In genomic region chr13:27004389-27004788, GRCh38 we compare ENCODE assay signal across 28 cellular contexts.
"Had no signal": no experiment of that assay in that cellular context is flagged by ENCODE, and none has a peak within 500 bp of the region (broad histone marks: within the 10 kb centered on the region; RNA-seq: fewer than 3 reads in every experiment).

No MANE protein-coding gene starts in this region.

- H3K36me3 Mint-ChIP-seq: activated naive CD8-positive, alpha-beta T cell treated with anti-CD3 and anti-CD28 coated beads for 36 hours; brain; natural killer cell had no signal

- H3K4me1 ChIP-seq: ascending aorta had no signal

- H3K36me3 ChIP-seq: ascending aorta, heart left ventricle, left lung, transverse colon, WERI-Rb-1 had no signal

- H3K4me3 Mint-ChIP-seq: activated naive CD4-positive, alpha-beta T cell treated with anti-CD3 and anti-CD28 coated beads for 36 hours; activated naive CD8-positive, alpha-beta T cell treated with anti-CD3 and anti-CD28 coated beads for 36 hours; activated T-helper 1 cell treated with anti-CD3 and anti-CD28 coated beads, Interleukin-12 subunit alpha, Interleukin-12 subunit beta, Interleukin-2, Interleukin-4 antibody, amounts not matched to agents 30 ng/mL and 10 ng/mL and 1 ng/mL, durations not matched to agents 14 hours and 24 hours and 36 hours; brain; dendritic cell treated with granulocyte-macrophage colony-stimulating factor and Interleukin-4, amounts not matched to agents 40 ng/mL and 50 ng/mL, for 4 days; natural killer cell; T-helper 1 cell treated with Interleukin-12 subunit alpha and Interleukin-12 subunit beta and Interleukin-4 antibody, amounts not matched to agents 30 μg/mL and 1 μg/mL, for 36 hours had no signal

- DNase-seq: activated CD4-positive, alpha-beta T cell treated with anti-CD3 and anti-CD28 coated beads for 48 hours; activated CD4-positive, alpha-beta T cell treated with anti-CD3 and anti-CD28 coated beads, Interleukin-2, amount 50 U/mL, for 48 hours; activated CD8-positive, alpha-beta memory T cell treated with anti-CD3 and anti-CD28 coated beads for 24 hours; activated effector memory CD4-positive, alpha-beta T cell treated with anti-CD3 and anti-CD28 coated beads, Interleukin-2, amount 50 U/mL, for 16 hours; activated naive CD4-positive, alpha-beta T cell treated with anti-CD3 and anti-CD28 coated beads for 36 hours; activated naive CD8-positive, alpha-beta T cell treated with anti-CD3 and anti-CD28 coated beads for 36 hours; effector CD4-positive, alpha-beta T cell; heart left ventricle; left lung; mesendoderm; natural killer cell; right cardiac atrium; stimulated activated CD4-positive, alpha-beta T cell treated with anti-CD3 and anti-CD28 coated beads, Interleukin-12 subunit alpha, Interleukin-12 subunit beta, amount 100 ng/mL, for 4 hours; stimulated activated CD4-positive, alpha-beta T cell treated with anti-CD3 and anti-CD28 coated beads, Interleukin-4, amount 100 ng/mL, for 1 hour; stimulated activated naive CD8-positive, alpha-beta T cell treated with anti-CD3 and anti-CD28 coated beads, Interleukin-15, Interleukin-2, amounts not matched to agents 100 U/mL and 50 U/mL, for 24 hours; T1000; testis; transverse colon; WERI-Rb-1 had no signal

- H3K9me3 ChIP-seq: ascending aorta, left lung, testis, transverse colon had no signal

- H3K27ac ChIP-seq: ascending aorta, epithelial cell of prostate, heart left ventricle, left lung, skin epidermis, testis, transverse colon, WERI-Rb-1 had no signal

- H3K4me3 ChIP-seq: ascending aorta, heart left ventricle, left lung, lung, skin epidermis, testis, transverse colon had no signal

- H3K27me3 ChIP-seq: ascending aorta, testis, transverse colon had no signal

- H3K4me1 Mint-ChIP-seq: natural killer cell had no signal

- ATAC-seq: activated CD4-positive, CD25-positive, alpha-beta regulatory T cell treated with anti-CD3 and anti-CD28 coated beads, Interleukin-2, amount 50 U/mL, for 24 hours; heart left ventricle; left lung; natural killer cell; right cardiac atrium; stimulated activated naive CD8-positive, alpha-beta T cell treated with anti-CD3 and anti-CD28 coated beads, Interleukin-15, Interleukin-2, amounts not matched to agents 100 U/mL and 50 U/mL, for 24 hours had no signal

- H3K9me3 Mint-ChIP-seq: activated naive CD4-positive, alpha-beta T cell treated with anti-CD3 and anti-CD28 coated beads for 36 hours; activated naive CD8-positive, alpha-beta T cell treated with anti-CD3 and anti-CD28 coated beads for 36 hours; activated T-helper 1 cell treated with anti-CD3 and anti-CD28 coated beads, Interleukin-12 subunit alpha, Interleukin-12 subunit beta, Interleukin-2, Interleukin-4 antibody, amounts not matched to agents 30 ng/mL and 10 ng/mL and 1 ng/mL, durations not matched to agents 14 hours and 24 hours and 36 hours; dendritic cell treated with granulocyte-macrophage colony-stimulating factor and Interleukin-4, amounts not matched to agents 40 ng/mL and 50 ng/mL, for 4 days; natural killer cell; T-helper 1 cell treated with Interleukin-12 subunit alpha and Interleukin-12 subunit beta and Interleukin-4 antibody, amounts not matched to agents 30 μg/mL and 1 μg/mL, for 36 hours had no signal

- H3K27ac Mint-ChIP-seq: activated naive CD4-positive, alpha-beta T cell treated with anti-CD3 and anti-CD28 coated beads for 36 hours; activated naive CD8-positive, alpha-beta T cell treated with anti-CD3 and anti-CD28 coated beads for 36 hours; activated T-helper 1 cell treated with anti-CD3 and anti-CD28 coated beads, Interleukin-12 subunit alpha, Interleukin-12 subunit beta, Interleukin-2, Interleukin-4 antibody, amounts not matched to agents 30 ng/mL and 10 ng/mL and 1 ng/mL, durations not matched to agents 14 hours and 24 hours and 36 hours; dendritic cell treated with granulocyte-macrophage colony-stimulating factor and Interleukin-4, amounts not matched to agents 40 ng/mL and 50 ng/mL, for 4 days; natural killer cell; T-helper 1 cell treated with Interleukin-12 subunit alpha and Interleukin-12 subunit beta and Interleukin-4 antibody, amounts not matched to agents 30 μg/mL and 1 μg/mL, for 36 hours had no signal
